8 cellular contexts compared by ENCODE assay signal in the genomic region with DNA sequence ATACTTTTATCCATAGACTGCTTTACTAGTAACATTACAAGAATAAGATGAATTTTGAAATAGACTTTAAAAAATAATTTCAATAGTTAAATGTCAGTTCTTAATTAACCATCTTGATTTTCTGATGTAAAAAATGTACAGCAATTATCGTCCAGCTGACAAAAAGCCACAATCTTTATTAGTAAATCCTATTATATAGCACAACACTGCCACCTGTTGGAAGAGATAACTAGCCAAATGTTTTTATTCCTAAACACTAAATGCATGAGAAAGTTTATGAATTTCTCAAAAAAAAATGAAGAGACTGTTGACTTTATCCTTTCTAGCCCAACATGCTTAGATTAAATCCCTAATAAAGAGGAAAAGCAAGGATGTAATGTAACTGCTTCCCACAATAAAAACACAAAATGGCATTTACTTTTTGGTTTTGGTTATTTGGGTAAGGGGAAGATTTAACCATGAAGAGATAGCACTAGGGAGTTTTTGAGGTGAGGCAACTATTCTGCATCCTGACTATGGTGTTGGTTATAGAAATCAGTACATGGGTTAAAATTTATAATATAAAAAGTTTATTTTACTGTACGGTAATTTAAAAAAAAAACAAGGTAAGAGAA. TPM values are rescaled to one million over a fixed set of nuclear protein-coding genes. Genes with fewer than 3 reads are reported as not detected.
DNase-seq lines count a peak whose midpoint lies in the region; ATAC-seq and TF ChIP-seq lines count a peak whose summit lies in the region.

No MANE protein-coding gene starts in this region.

- H3K27me3 ChIP-seq in Karpas-422 (ENCODE audit: low read length) (no peaks in the 10 kb centered on the region), gastrocnemius medialis (no peaks in the 10 kb centered on the region)

- TF ChIP-seq CTCF in gastrocnemius medialis (IDR thresholded peaks at IDR 0.05 in 4 of 5, conservative IDR thresholded peaks at IDR 0.05 in 1 of 5): peak; percentile 49 to 85 (median 73)

- no peaks in the 10 kb centered on the region for H3K9me3 ChIP-seq in Karpas-422 (ENCODE audit: low read length)
- no peaks in the 10 kb centered on the region for H3K9me3 ChIP-seq in gastrocnemius medialis

- H3K27ac ChIP-seq in Karpas-422 (ENCODE audit: low read length) (no peak overlapping the region), gastrocnemius medialis (peak overlapping the region in 2 of 4 donors; percentile 14 to 59)

- H4K20me1 ChIP-seq in Karpas-422 (ENCODE audit: insufficient read depth, low read depth, low read length): peaks cover 38% of the 10 kb centered on the region

- peaks cover 96% of the 10 kb centered on the region for H3K79me2 ChIP-seq in Karpas-422 (ENCODE audit: low read length)

- in situ Hi-C loops in gastrocnemius medialis (cut with MboI; ENCODE audit: low sequenced_read_pairs in 4 of 4): loop anchor here in 3 of 4 donors (25.0 kb wide), 2 partner anchors 116 to 784 kb away; partner anchors contain the start of genes MRPL32 (in 2 of the 3) and PSMA2 (in 2 of the 3)

- intact Hi-C loops in gastrocnemius medialis (cut with DNase I; ENCODE audit: low total_unique reads): loop anchor here (1.0 to 10.0 kb wide), 3 partner anchors 116 to 786 kb away; partner anchors contain the start of genes MRPL32 and PSMA2

- H2AFZ ChIP-seq in Karpas-422 (ENCODE audit: low read length): no peak overlapping the region

- peak; percentile 41 for DNase-seq in DMS114 treated with DMSO at 0.1 percent for 48 hours (lab: John Stamatoyannopoulos, UW; ENCODE audit: unreplicated experiment)
- peak; percentile 84 for DNase-seq in Karpas-422
- peak; percentile 24 for DNase-seq in SKM-1 treated with dmso at 0.1 percent for 144 hours (lab: John Stamatoyannopoulos, UW; ENCODE audit: unreplicated experiment)
- DNase-seq in fibroblast of the conjunctiva (ENCODE audit: low read depth): peak; percentile 39
- DNase-seq in gastrocnemius medialis: no peak
- no peak for DNase-seq in activated CD4-positive, CD25-positive, alpha-beta regulatory T cell treated with anti-CD3 and anti-CD28 coated beads, Interleukin-2, amount 50 U/mL, for 72 hours

- ATAC-seq in gastrocnemius medialis: peak in 1 of 2 donors; percentile 46
- no peak for ATAC-seq in GM19351 (IDR thresholded peaks at IDR 0.05; ENCODE audit: unreplicated experiment)
- no peak for ATAC-seq in HG02870 (IDR thresholded peaks at IDR 0.05; ENCODE audit: unreplicated experiment)

- H3K4me1 ChIP-seq in Karpas-422 (ENCODE audit: low read length) (peaks cover 3% of the 10 kb centered on the region; the same call in 1 of the 2 replicates), gastrocnemius medialis (peaks cover 36 to 44% of the 10 kb centered on the region in 2 donors)

- H3K9ac ChIP-seq in Karpas-422 (ENCODE audit: low read length): no peak overlapping the region

- no peaks in the 10 kb centered on the region for H3K9me2 ChIP-seq in Karpas-422 (replicated peaks; ENCODE audit: insufficient read depth, low read length)

- TF ChIP-seq POLR2A in gastrocnemius medialis (IDR thresholded peaks at IDR 0.05): no peak

- H3K36me3 ChIP-seq in Karpas-422 (ENCODE audit: insufficient read depth, low read length) (no peaks in the 10 kb centered on the region), gastrocnemius medialis (no peaks in the 10 kb centered on the region)

- H3K4me3 ChIP-seq in Karpas-422 (ENCODE audit: low read length) (no peak overlapping the region), gastrocnemius medialis (no peak overlapping the region)

- no peak overlapping the region for H3K4me2 ChIP-seq in Karpas-422 (ENCODE audit: low read depth, low read length, poor library complexity, severe bottlenecking)

RNA-seq across cellular contexts. Expression of gene COA1, which starts 8.0 kb away (rescaled TPM):
- 60.2 TPM in 2 replicates for total RNA-seq in Karpas-422 (2014; rRNA removed; shearing (Covaris generic); ENCODE audit: low replicate concordance)
- total RNA-seq in gastrocnemius medialis: 10 to 100 TPM; 34.9 to 55.2 (median 49.3) TPM

RNA-seq across cellular contexts. Expression of gene BLVRA, which starts 37.2 kb away (rescaled TPM):
- not detected in 2 replicates for total RNA-seq in Karpas-422 (2014; rRNA removed; shearing (Covaris generic); ENCODE audit: low replicate concordance)
- 10 to 100 TPM; 26.7 to 45.9 (median 29.3) TPM for total RNA-seq in gastrocnemius medialis

Comparison
In these comparisons a context has a peak if more than half of its experiments do, and no peak if none do; other contexts are left out.
1. DNase-seq: peak in DMS114 treated with DMSO at 0.1 percent for 48 hours (single experiment), Karpas-422 (single experiment), SKM-1 treated with dmso at 0.1 percent for 144 hours (single experiment) and fibroblast of the conjunctiva (single experiment); none in gastrocnemius medialis (0 of 2) and activated CD4-positive, CD25-positive, alpha-beta regulatory T cell treated with anti-CD3 and anti-CD28 coated beads, Interleukin-2, amount 50 U/mL, for 72 hours (single experiment).
2. RNA of gene BLVRA, which starts 37.2 kb away (total RNA-seq): 26.7 to 45.9 TPM in gastrocnemius medialis; not detected in Karpas-422; every median in the first group is over 10 times any median in the second.